In the genomic region with DNA sequence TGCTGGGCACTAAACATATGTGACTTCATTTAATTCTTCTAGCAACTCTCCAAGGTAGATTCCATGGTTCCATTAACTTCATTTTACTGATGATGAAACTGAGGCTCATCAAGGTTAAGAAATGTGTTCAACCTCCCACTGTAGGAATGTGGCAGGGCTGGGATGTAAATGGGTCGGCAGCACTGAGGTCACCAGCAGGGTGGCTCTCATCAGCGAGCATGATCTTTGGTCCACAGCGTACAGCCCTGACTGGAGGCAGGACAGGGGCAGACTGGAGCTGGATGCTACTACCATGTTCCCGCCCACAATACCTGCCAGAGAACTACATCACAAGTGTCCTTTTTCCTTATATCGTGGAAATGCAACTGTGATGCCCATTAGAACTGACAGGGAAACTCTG, we compare ENCODE assay signal across 1 cellular context.
A peak's percentile ranks its signal among the peaks of the same experiment; 100 is the strongest.
TF ChIP-seq lines count a peak whose summit lies in the region.

No MANE protein-coding gene starts in this region.

TF ChIP-seq in HepG2, 621 proteins besides CTCF, POLR2A, EP300 and RAD21:
- TF ChIP-seq TEAD3 (CRISPR knock-in tag; optimal IDR thresholded peaks at IDR 0.05; ENCODE audit: borderline replicate concordance): no peak
- no peak for TF ChIP-seq CREB3 (CRISPR knock-in tag; IDR thresholded peaks at IDR 0.05)
- TF ChIP-seq BHLHE40 (IDR thresholded peaks at IDR 0.05; ENCODE audit: low read length): no peak
- TF ChIP-seq SPEN (CRISPR knock-in tag; IDR thresholded peaks at IDR 0.05; ENCODE audit: low read depth): no peak
- no peak for TF ChIP-seq MTF1 (CRISPR knock-in tag; IDR thresholded peaks at IDR 0.05)
- no peak for TF ChIP-seq ATAD3A (CRISPR knock-in tag; IDR thresholded peaks at IDR 0.05)
- TF ChIP-seq SOX13 (IDR thresholded peaks at IDR 0.05): no peak
- no peak for TF ChIP-seq SOX13 (CRISPR knock-in tag; conservative IDR thresholded peaks at IDR 0.05 in 1 of 2, IDR thresholded peaks at IDR 0.05 in 1 of 2)
- TF ChIP-seq, protein P1, sequence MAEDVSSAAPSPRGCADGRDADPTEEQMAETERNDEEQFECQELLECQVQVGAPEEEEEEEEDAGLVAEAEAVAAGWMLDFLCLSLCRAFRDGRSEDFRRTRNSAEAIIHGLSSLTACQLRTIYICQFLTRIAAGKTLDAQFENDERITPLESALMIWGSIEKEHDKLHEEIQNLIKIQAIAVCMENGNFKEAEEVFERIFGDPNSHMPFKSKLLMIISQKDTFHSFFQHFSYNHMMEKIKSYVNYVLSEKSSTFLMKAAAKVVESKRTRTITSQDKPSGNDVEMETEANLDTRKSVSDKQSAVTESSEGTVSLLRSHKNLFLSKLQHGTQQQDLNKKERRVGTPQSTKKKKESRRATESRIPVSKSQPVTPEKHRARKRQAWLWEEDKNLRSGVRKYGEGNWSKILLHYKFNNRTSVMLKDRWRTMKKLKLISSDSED (CRISPR knock-in tag; IDR thresholded peaks at IDR 0.05): no peak
- no peak for TF ChIP-seq JUND (CRISPR knock-in tag; IDR thresholded peaks at IDR 0.05)
- no peak for TF ChIP-seq SMAD1 (CRISPR knock-in tag; IDR thresholded peaks at IDR 0.05; ENCODE audit: borderline replicate concordance, low read depth)
- no peak for TF ChIP-seq NR2F6 (IDR thresholded peaks at IDR 0.05)
- peak; percentile 57; the same call in 1 of the 2 replicates for TF ChIP-seq NR2F6 (CRISPR knock-in tag; IDR thresholded peaks at IDR 0.05)
- TF ChIP-seq, protein P2, sequence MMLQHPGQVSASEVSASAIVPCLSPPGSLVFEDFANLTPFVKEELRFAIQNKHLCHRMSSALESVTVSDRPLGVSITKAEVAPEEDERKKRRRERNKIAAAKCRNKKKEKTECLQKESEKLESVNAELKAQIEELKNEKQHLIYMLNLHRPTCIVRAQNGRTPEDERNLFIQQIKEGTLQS (CRISPR knock-in tag; IDR thresholded peaks at IDR 0.05): 0 out of 2 replicates have a peak, but pooled peaks have one; percentile 10
- TF ChIP-seq RARG (CRISPR knock-in tag; IDR thresholded peaks at IDR 0.05; ENCODE audit: low read depth): no peak
- TF ChIP-seq ZNF646 (CRISPR knock-in tag; IDR thresholded peaks at IDR 0.05): no peak
- no peak for TF ChIP-seq ZNF282 (IDR thresholded peaks at IDR 0.05; ENCODE audit: partially characterized antibody)
- TF ChIP-seq, protein P3, sequence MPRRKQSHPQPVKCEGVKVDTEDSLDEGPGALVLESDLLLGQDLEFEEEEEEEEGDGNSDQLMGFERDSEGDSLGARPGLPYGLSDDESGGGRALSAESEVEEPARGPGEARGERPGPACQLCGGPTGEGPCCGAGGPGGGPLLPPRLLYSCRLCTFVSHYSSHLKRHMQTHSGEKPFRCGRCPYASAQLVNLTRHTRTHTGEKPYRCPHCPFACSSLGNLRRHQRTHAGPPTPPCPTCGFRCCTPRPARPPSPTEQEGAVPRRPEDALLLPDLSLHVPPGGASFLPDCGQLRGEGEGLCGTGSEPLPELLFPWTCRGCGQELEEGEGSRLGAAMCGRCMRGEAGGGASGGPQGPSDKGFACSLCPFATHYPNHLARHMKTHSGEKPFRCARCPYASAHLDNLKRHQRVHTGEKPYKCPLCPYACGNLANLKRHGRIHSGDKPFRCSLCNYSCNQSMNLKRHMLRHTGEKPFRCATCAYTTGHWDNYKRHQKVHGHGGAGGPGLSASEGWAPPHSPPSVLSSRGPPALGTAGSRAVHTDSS (CRISPR knock-in tag; conservative IDR thresholded peaks at IDR 0.05): no peak
- TF ChIP-seq SIN3A (IDR thresholded peaks at IDR 0.05; ENCODE audit: borderline replicate concordance, low read depth, low read length): no peak
- no peak for TF ChIP-seq ZNF17 (CRISPR knock-in tag; IDR thresholded peaks at IDR 0.05)
- TF ChIP-seq ZNF644 (CRISPR knock-in tag; IDR thresholded peaks at IDR 0.05; ENCODE audit: low read depth): no peak
- no peak for TF ChIP-seq ZNF24 (IDR thresholded peaks at IDR 0.05)
- TF ChIP-seq GFI1 (CRISPR knock-in tag; IDR thresholded peaks at IDR 0.05; ENCODE audit: borderline replicate concordance): no peak
- no peak for TF ChIP-seq ARHGAP35 (CRISPR knock-in tag; IDR thresholded peaks at IDR 0.05; ENCODE audit: borderline replicate concordance)
- TF ChIP-seq ZNF629 (CRISPR knock-in tag; conservative IDR thresholded peaks at IDR 0.05): peak; percentile 85
- no peak for TF ChIP-seq ZNF10 (CRISPR knock-in tag; IDR thresholded peaks at IDR 0.05; ENCODE audit: borderline replicate concordance, low read depth)
- no peak for TF ChIP-seq ZNF382 (CRISPR knock-in tag; IDR thresholded peaks at IDR 0.05; ENCODE audit: borderline replicate concordance)
- TF ChIP-seq HNF4A (CRISPR knock-in tag; IDR thresholded peaks at IDR 0.05): peak; percentile 50
